In genomic region chr7:138981332-138982203, GRCh38 we compare ENCODE assay signal across 8 cellular contexts. TPM values are rescaled to one million over a fixed set of nuclear protein-coding genes. Genes with fewer than 3 reads are reported as not detected.
DNase-seq lines count a peak whose midpoint lies in the region; ATAC-seq and TF ChIP-seq lines count a peak whose summit lies in the region.

KIAA1549 (minus strand) TSS chr7:138981389; CDS start chr7:138981269, 120 bp downstream.

- H3K4me1 Mint-ChIP-seq in progenitor cell of endocrine pancreas (ENCODE audit: low read depth), result peaks cover 26% of the 10 kb centered on the region

- peaks cover 26% of the 10 kb centered on the region for H3K27me3 ChIP-seq in HUES48 (ENCODE audit: control insufficient read depth, insufficient read depth, low read length)
- peaks cover 0 to 37% (median 0%) of the 10 kb centered on the region in 7 donors for H3K27me3 ChIP-seq in heart right ventricle

- H3K36me3 ChIP-seq in HUES48 (ENCODE audit: control insufficient read depth, insufficient read depth, low read length), result no peaks in the 10 kb centered on the region
- H3K36me3 ChIP-seq in heart right ventricle, result no peaks in the 10 kb centered on the region

- H3K9me3 Mint-ChIP-seq in progenitor cell of endocrine pancreas (ENCODE audit: low read depth), result no peaks in the 10 kb centered on the region

- intact Hi-C loops in heart right ventricle (cut with DNase I), result loop anchor here in 9 of 10 donors (2.0 to 10.0 kb wide), 5 partner anchors 84 to 99 kb away; no protein-coding TSS in a partner anchor

- H3K4me3 Mint-ChIP-seq in progenitor cell of endocrine pancreas (ENCODE audit: low read depth), result peak within 1 kb of the TSS; percentile 92

- H3K27ac Mint-ChIP-seq in progenitor cell of endocrine pancreas, result peak within 1 kb of the TSS; percentile 95

- WGBS in heart right ventricle, 2 donors, result 2% methylated on average over 66 to 105 of the region's 105 CpGs

- H3K27ac ChIP-seq in HUES48 (ENCODE audit: low read depth, low read length), result peak within 1 kb of the TSS; percentile 21
- peak within 1 kb of the TSS in 5 of 10 donors; percentile 18 to 50 (median 28) for H3K27ac ChIP-seq in heart right ventricle

- no peaks in the 10 kb centered on the region for H3K9me3 ChIP-seq in HUES48 (ENCODE audit: control insufficient read depth, insufficient read depth, low read length)
- H3K9me3 ChIP-seq in heart right ventricle, result peaks cover 0 to 2% (median 0%) of the 10 kb centered on the region in 11 donors

- peaks cover 27% of the 10 kb centered on the region for H3K4me1 ChIP-seq in HUES48 (ENCODE audit: control insufficient read depth, insufficient read depth, low read length)
- peaks cover 0 to 20% (median 10%) of the 10 kb centered on the region in 9 donors for H3K4me1 ChIP-seq in heart right ventricle

- H3K9ac ChIP-seq in HUES48 (ENCODE audit: low read depth, low read length), result peak within 1 kb of the TSS; percentile 64

- peaks cover 1% of the 10 kb centered on the region for H3K36me3 Mint-ChIP-seq in progenitor cell of endocrine pancreas (ENCODE audit: insufficient read depth)

- peak; percentile 93 for DNase-seq in DMS53 (lab: John Stamatoyannopoulos, UW)
- DNase-seq in SHP77 treated with DMSO at 0.1 percent for 48 hours (lab: John Stamatoyannopoulos, UW), result peak; percentile 32
- peak; percentile 12 for DNase-seq in activated naive CD8-positive, alpha-beta T cell treated with anti-CD3 and anti-CD28 coated beads, Interleukin-2, amount 50 U/mL, for 16 hours (ENCODE audit: low read depth, low spot score)
- DNase-seq in heart right ventricle, result peak; percentile 45 to 72
- peak; percentile 68 for DNase-seq in progenitor cell of endocrine pancreas (ENCODE audit: low spot score, unreplicated experiment)
- DNase-seq in ureter (ENCODE audit: low spot score), result no peak

- no peaks in the 10 kb centered on the region for H3K27me3 Mint-ChIP-seq in progenitor cell of endocrine pancreas

- ATAC-seq in GM21390 (IDR thresholded peaks at IDR 0.05; ENCODE audit: unreplicated experiment), result peak; percentile 90
- ATAC-seq in heart right ventricle, result peak; percentile 80 to 95 (median 88)

- peak in 4 of 9 donors; percentile 11 to 42 (median 32) for TF ChIP-seq CTCF in heart right ventricle (IDR thresholded peaks at IDR 0.05)
- peak; percentile 2 for TF ChIP-seq CTCF in progenitor cell of endocrine pancreas (IDR thresholded peaks at IDR 0.05; ENCODE audit: unreplicated experiment)

- H3K4me3 ChIP-seq in HUES48 (ENCODE audit: low read depth, low read length) (peak within 1 kb of the TSS; percentile 86), heart right ventricle (peak within 1 kb of the TSS; percentile 55 to 73 (median 64))

RNA-seq across cellular contexts. Expression of gene KIAA1549, which starts in this region (rescaled TPM):
- total RNA-seq in heart right ventricle (1 to 10 TPM; 1.1 to 2.1 (median 1.6) TPM), progenitor cell of endocrine pancreas (43.1 and 45.8 TPM in 2 replicates), ureter (6.3 TPM)
- 1 to 10 TPM in 1 of 2 donors, under 1 TPM in 1; 0.49 to 1.2 TPM for polyA plus RNA-seq in heart right ventricle
